In the genomic region with DNA sequence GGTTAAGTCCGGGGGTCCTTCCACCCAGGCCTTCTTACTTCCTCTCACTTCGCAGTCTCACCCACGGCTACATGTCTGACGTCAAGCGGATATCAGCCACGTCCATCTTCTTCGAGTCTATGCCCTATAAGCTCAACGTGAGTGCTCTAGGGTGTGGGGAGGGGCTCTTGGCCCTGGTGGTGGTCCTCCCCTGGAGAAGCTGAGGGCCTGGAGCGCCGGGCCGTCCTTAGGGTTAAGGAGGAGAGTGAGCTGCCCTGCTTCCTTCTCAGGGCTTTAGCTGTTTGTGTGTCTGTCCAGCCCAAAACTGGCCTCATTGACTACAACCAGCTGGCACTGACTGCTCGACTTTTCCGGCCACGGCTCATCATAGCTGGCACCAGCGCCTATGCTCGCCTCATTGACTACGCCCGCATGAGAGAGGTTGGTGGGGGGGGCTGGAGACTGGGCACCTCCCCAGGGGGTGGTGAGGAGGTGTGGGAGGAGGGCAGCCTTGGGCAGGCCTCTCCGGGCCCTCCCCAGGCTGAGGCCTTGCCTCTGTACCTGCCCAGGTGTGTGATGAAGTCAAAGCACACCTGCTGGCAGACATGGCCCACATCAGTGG, we compare ENCODE assay signal across 16 cellular contexts. TPM values are rescaled to one million over a fixed set of nuclear protein-coding genes. Genes with fewer than 3 reads are reported as not detected.
A peak's percentile ranks its signal among the peaks of the same experiment; 100 is the strongest.
DNase-seq lines count a peak whose midpoint lies in the region; ATAC-seq and TF ChIP-seq lines count a peak whose summit lies in the region.
"Had no signal": no experiment of that assay in that cellular context is flagged by ENCODE, and none has a peak within 500 bp of the region (broad histone marks: within the 10 kb centered on the region; RNA-seq: fewer than 3 reads in every experiment).

No MANE protein-coding gene starts in this region.

- no peak for ATAC-seq in activated T-cell treated with anti-CD3 and anti-CD28 coated beads, Interleukin-2, amount 50 U/mL, for 4 hours
- ATAC-seq in esophagus mucosa: peak; percentile 1
- no peak for ATAC-seq in HG03432 (IDR thresholded peaks at IDR 0.05; ENCODE audit: unreplicated experiment)
- ATAC-seq: A549, Panc1 had no signal

- no peak overlapping the region for H3K9ac ChIP-seq in skeletal muscle satellite cell (ENCODE audit: low read depth, low read length)

- TF ChIP-seq CTCF in OCI-LY7 (conservative IDR thresholded peaks at IDR 0.05; ENCODE audit: low read length): no peak

- H3K4me1 Mint-ChIP-seq in activated T-cell treated with anti-CD3 and anti-CD28 coated beads, Interleukin-2, amount 50 U/mL, for 4 hours (ENCODE audit: low read depth): peaks cover 54% of the 10 kb centered on the region

- POLR2A ChIA-PET in OCI-LY7 (lab: Charles Lee): interaction anchor here (4.7 kb wide), 1 partner anchor 9 kb away, joined by 69 read pairs; no protein-coding TSS in a partner anchor

- no peaks in the 10 kb centered on the region for H3K27me3 ChIP-seq in skeletal muscle satellite cell (ENCODE audit: control insufficient read depth, insufficient read depth, low read length)

- CTCF ChIA-PET in OCI-LY7 (lab: Charles Lee; ENCODE audit: unreplicated experiment): no interaction called here

- H3K4me3 ChIP-seq in OCI-LY7 (ENCODE audit: low read depth, low read length, poor library complexity, severe bottlenecking) (no peak overlapping the region), skeletal muscle satellite cell (ENCODE audit: low read length) (no peak overlapping the region)
- H3K4me3 ChIP-seq: A549 had no signal

- H3K9me3 ChIP-seq in OCI-LY7 (ENCODE audit: low read length) (no peaks in the 10 kb centered on the region), skeletal muscle satellite cell (replicated peaks; ENCODE audit: low read length) (no peaks in the 10 kb centered on the region)
- H3K9me3 ChIP-seq: A549 had no signal

- intact Hi-C loops in OCI-LY7 (cut with micrococcal nuclease; ENCODE audit: unreplicated experiment): no loop called here

- H3K4me3 Mint-ChIP-seq in activated T-cell treated with anti-CD3 and anti-CD28 coated beads, Interleukin-2, amount 50 U/mL, for 4 hours: peak overlapping the region; percentile 99

- BruUV-seq in OCI-LY7 (replicated peaks; lab: Mats Ljungman, UMichigan): no TSS peak

- no peak overlapping the region for H2AFZ ChIP-seq in OCI-LY7 (ENCODE audit: low read length)

- H3K27me3 Mint-ChIP-seq in activated T-cell treated with anti-CD3 and anti-CD28 coated beads, Interleukin-2, amount 50 U/mL, for 4 hours (ENCODE audit: low read depth): peaks cover 13% of the 10 kb centered on the region

- no peak overlapping the region for H3K27ac ChIP-seq in OCI-LY7 (ENCODE audit: low read depth, low read length, poor library complexity, severe bottlenecking)
- H3K27ac ChIP-seq: A549, WERI-Rb-1 had no signal

- H3K4me1 ChIP-seq in OCI-LY7 (ENCODE audit: insufficient read depth, low read length, poor library complexity, severe bottlenecking): peaks cover 46% of the 10 kb centered on the region
- peaks cover 40% of the 10 kb centered on the region for H3K4me1 ChIP-seq in skeletal muscle satellite cell (ENCODE audit: control insufficient read depth, insufficient read depth, low read length)

- peaks cover 15% of the 10 kb centered on the region; the same call in 1 of the 2 replicates for H4K20me1 ChIP-seq in OCI-LY7 (ENCODE audit: insufficient read depth, low read length)

- peaks cover 58% of the 10 kb centered on the region for H3K36me3 ChIP-seq in OCI-LY7 (ENCODE audit: insufficient read depth, low read length)
- H3K36me3 ChIP-seq in skeletal muscle satellite cell (ENCODE audit: insufficient read depth, low read length): peaks cover 45% of the 10 kb centered on the region

- H3K36me3 Mint-ChIP-seq in activated T-cell treated with anti-CD3 and anti-CD28 coated beads, Interleukin-2, amount 50 U/mL, for 4 hours (ENCODE audit: insufficient read depth): peaks cover 53% of the 10 kb centered on the region

- peaks cover 22% of the 10 kb centered on the region for H3K79me2 ChIP-seq in OCI-LY7 (ENCODE audit: insufficient read depth, low read depth, low read length)

- H3K9me3 Mint-ChIP-seq in activated T-cell treated with anti-CD3 and anti-CD28 coated beads, Interleukin-2, amount 50 U/mL, for 4 hours: no peaks in the 10 kb centered on the region

- no peaks in the 10 kb centered on the region for H3K9me2 ChIP-seq in OCI-LY7 (ENCODE audit: insufficient read depth, low read length)

- no peak for DNase-seq in activated T-cell treated with anti-CD3 and anti-CD28 coated beads, Interleukin-2, amount 50 U/mL, for 4 hours
- no peak for DNase-seq in activated T-cell treated with anti-CD3 and anti-CD28 coated beads, Interleukin-2, amount 50 U/mL, for 48 hours
- DNase-seq in OCI-LY7 (ENCODE audit: low spot score): no peak
- no peak for DNase-seq in Kasumi-1 (lab: John Stamatoyannopoulos, UW)
- no peak for DNase-seq in cerebellar nuclear complex (lab: John Stamatoyannopoulos, UW)
- DNase-seq: activated CD8-positive, alpha-beta memory T cell treated with anti-CD3 and anti-CD28 coated beads, Interleukin-2, amount 50 U/mL, for 4 hours; COR-L47; NCI-H1436 treated with DMSO at 0.1 percent for 48 hours; NCI-H510A; stimulated activated CD4-positive, alpha-beta T cell treated with anti-CD3 and anti-CD28 coated beads, Interleukin-2, amount 100 ng/mL, for 48 hours; WERI-Rb-1 had no signal

- H3K4me2 ChIP-seq in OCI-LY7 (ENCODE audit: low read length): peak overlapping the region; percentile 91; the same call in 1 of the 2 replicates
- peak overlapping the region; percentile 88 for H3K4me2 ChIP-seq in skeletal muscle satellite cell (ENCODE audit: low read length)

RNA-seq across cellular contexts. Expression of gene SHMT2, which starts 2.7 kb away (rescaled TPM):
- total RNA-seq in activated T-cell treated with anti-CD3 and anti-CD28 coated beads, Interleukin-2, amount 50 U/mL, for 4 hours: 100 to 1,000 TPM; 373 to 414 (median 383) TPM
- 394 and 400 TPM in 2 replicates for total RNA-seq in OCI-LY7 (2014; rRNA removed; shearing (Covaris generic))
- total RNA-seq in OCI-LY7 (2022) (415 and 438 TPM in 2 replicates), esophagus mucosa (126 TPM)
- 240 and 290 TPM in 2 replicates for total RNA-seq in skeletal muscle satellite cell (2012; rRNA removed)

RNA-seq across cellular contexts. Expression of gene NXPH4, which starts 15.7 kb away (rescaled TPM):
- total RNA-seq in activated T-cell treated with anti-CD3 and anti-CD28 coated beads, Interleukin-2, amount 50 U/mL, for 4 hours: under 1 TPM in 2 of 3 donors, not detected in 1; 0.20 to 0.24 TPM
- total RNA-seq in OCI-LY7 (2014; rRNA removed; shearing (Covaris generic)): 4.7 and 5.3 TPM in 2 replicates
- total RNA-seq in OCI-LY7 (2022) (9.8 and 10.5 TPM in 2 replicates), esophagus mucosa (6.7 TPM)
- 1.3 and 2.2 TPM in 2 replicates for total RNA-seq in skeletal muscle satellite cell (2012; rRNA removed)

RNA-seq across cellular contexts. Expression of gene STAC3, which starts 18.7 kb away (rescaled TPM):
- 1 to 10 TPM; 1.4 to 2.2 (median 1.7) TPM for total RNA-seq in activated T-cell treated with anti-CD3 and anti-CD28 coated beads, Interleukin-2, amount 50 U/mL, for 4 hours
- total RNA-seq in OCI-LY7 (2014; rRNA removed; shearing (Covaris generic)): 1.4 and 2.5 TPM in 2 replicates
- total RNA-seq in OCI-LY7 (2022) (6.8 and 7.7 TPM in 2 replicates), esophagus mucosa (1.1 TPM)
- under 0.01 and 4.8 TPM in 2 replicates for total RNA-seq in skeletal muscle satellite cell (2012; rRNA removed)
